ENCODE assay signal across 20 cellular contexts in genomic region chr13:93689333-93689732, GRCh38.
DNase-seq lines count a peak whose midpoint lies in the region; TF ChIP-seq lines count a peak whose summit lies in the region.
"Had no signal": no experiment of that assay in that cellular context is flagged by ENCODE, and none has a peak within 500 bp of the region (broad histone marks: within the 10 kb centered on the region; RNA-seq: fewer than 3 reads in every experiment).

No MANE protein-coding gene starts in this region.

- in situ Hi-C loops in GM23248 (cut with MboI) = no loop called here

- TF ChIP-seq CTCF in BJ (IDR thresholded peaks at IDR 0.05; ENCODE audit: insufficient read depth, low read depth, low read length) = no peak
- TF ChIP-seq CTCF in mesothelial cell of epicardium (IDR thresholded peaks at IDR 0.05; ENCODE audit: unreplicated experiment) = no peak

- H3K9me3 ChIP-seq in GM23248 (ENCODE audit: low read depth) = no peaks in the 10 kb centered on the region
- H3K9me3 ChIP-seq: BLaER1, MG63 had no signal

- H3K9me2 ChIP-seq in GM23248 (ENCODE audit: insufficient read depth) = no peaks in the 10 kb centered on the region

- no peak overlapping the region for H3K9ac ChIP-seq in GM23248
- H3K9ac ChIP-seq: BLaER1 had no signal

- no peak overlapping the region for H3K27ac ChIP-seq in GM23248
- H3K27ac ChIP-seq: BLaER1 had no signal

- no peaks in the 10 kb centered on the region for H3K9me3 Mint-ChIP-seq in mesothelial cell of epicardium
- H3K9me3 Mint-ChIP-seq: CD8-positive, alpha-beta T cell had no signal

- H3K27me3 ChIP-seq in BJ (ENCODE audit: control insufficient read depth, insufficient read depth, low read length) (no peaks in the 10 kb centered on the region), GM23248 (replicated peaks; ENCODE audit: insufficient read depth) (no peaks in the 10 kb centered on the region)
- H3K27me3 ChIP-seq: BLaER1, MG63 had no signal

- no peaks in the 10 kb centered on the region for H3K36me3 Mint-ChIP-seq in mesothelial cell of epicardium
- H3K36me3 Mint-ChIP-seq: CD8-positive, alpha-beta T cell had no signal

- DNase-seq in BJ (ENCODE audit: low read depth) = peak; percentile 34
- peak; percentile 6 for DNase-seq in GM23248
- peak; percentile 55 for DNase-seq in amniotic epithelial cell (ENCODE audit: low read depth)
- no peak for DNase-seq in mesothelial cell of epicardium (ENCODE audit: low spot score in 2 of 2, unreplicated experiment in 2 of 2)
- DNase-seq in stimulated activated CD4-positive, alpha-beta T cell treated with anti-CD3 and anti-CD28 coated beads, Interleukin-2, amount 100 ng/mL, for 24 hours = no peak
- DNase-seq in NCI-H1694 treated with DMSO at 0.1 percent for 48 hours (lab: John Stamatoyannopoulos, UW) = no peak
- DNase-seq in NCI-H526 (lab: John Stamatoyannopoulos, UW) = no peak
- DNase-seq in activated CD4-positive, CD25-positive, alpha-beta regulatory T cell (lab: John Stamatoyannopoulos, UW) = no peak
- DNase-seq: CD8-positive, alpha-beta T cell; DMS79 treated with DMSO at 0.1 percent for 48 hours; H7; MG63; NCI-H1092; NCI-H146; NCI-H2227 treated with DMSO at 0.1 percent for 48 hours; NCI-H526 treated with DMSO at 0.1 percent for 48 hours; NK-92 treated with Interleukin-12 subunit alpha and Interleukin-12 subunit beta, amount 100 ng/mL, for 24 hours; RPMI8226; SIG-M5 had no signal

- no peak overlapping the region for H2AFZ ChIP-seq in GM23248

- H3K27me3 Mint-ChIP-seq in mesothelial cell of epicardium (ENCODE audit: low read depth) = no peaks in the 10 kb centered on the region

- POLR2A ChIA-PET in BJ (lab: Charles Lee) = no interaction called here

- H3K4me3 ChIP-seq in BJ (ENCODE audit: low read depth, low read length) (no peak overlapping the region), GM23248 (no peak overlapping the region)
- H3K4me3 ChIP-seq: BLaER1, MG63 had no signal

- H4K20me1 ChIP-seq in GM23248 (ENCODE audit: insufficient read depth) = no peaks in the 10 kb centered on the region
- H4K20me1 ChIP-seq: BLaER1 had no signal

- H3K4me1 Mint-ChIP-seq in mesothelial cell of epicardium = peaks cover 12% of the 10 kb centered on the region

- no peak overlapping the region for H3K4me2 ChIP-seq in GM23248 (ENCODE audit: unreplicated experiment)
- H3K4me2 ChIP-seq: BLaER1 had no signal

- peaks cover 14% of the 10 kb centered on the region; the same call in 1 of the 2 replicates for H3K4me1 ChIP-seq in GM23248 (ENCODE audit: insufficient read depth)
- H3K4me1 ChIP-seq: BLaER1 had no signal

- no peaks in the 10 kb centered on the region for H3K36me3 ChIP-seq in BJ (ENCODE audit: control insufficient read depth, insufficient read depth, low read length)
- no peaks in the 10 kb centered on the region for H3K36me3 ChIP-seq in GM23248 (ENCODE audit: low read depth)
- H3K36me3 ChIP-seq: BLaER1, MG63 had no signal

- H3K4me3 Mint-ChIP-seq in mesothelial cell of epicardium = no peak overlapping the region
- H3K4me3 Mint-ChIP-seq: CD8-positive, alpha-beta T cell had no signal

- H3F3A ChIP-seq in GM23248 (ENCODE audit: insufficient read depth) = no peaks in the 10 kb centered on the region

- CTCF ChIA-PET in BJ (lab: Yijun Ruan, JAX) = interaction anchor here (0.6 kb wide), 1 partner anchor 231 kb away, joined by 3 read pairs; no protein-coding TSS in a partner anchor

- no peaks in the 10 kb centered on the region for H3K79me2 ChIP-seq in GM23248 (ENCODE audit: insufficient read depth)

- peak overlapping the region; percentile 44 for H3K27ac Mint-ChIP-seq in mesothelial cell of epicardium
- H3K27ac Mint-ChIP-seq: CD8-positive, alpha-beta T cell had no signal

Comparison
In these comparisons a context has a peak if more than half of its experiments do, and no peak if none do; other contexts are left out.
1. DNase-seq: peak in BJ (single experiment), GM23248 (single experiment) and amniotic epithelial cell (single experiment); none in mesothelial cell of epicardium (0 of 2), stimulated activated CD4-positive, alpha-beta T cell treated with anti-CD3 and anti-CD28 coated beads, Interleukin-2, amount 100 ng/mL, for 24 hours (0 of 2), NCI-H1694 treated with DMSO at 0.1 percent for 48 hours (single experiment), NCI-H526 (0 of 2) and activated CD4-positive, CD25-positive, alpha-beta regulatory T cell (0 of 4).